Comparison of ENCODE assay signal across 8 cellular contexts in genomic region chr1:27152829-27153548, GRCh38. TPM values are rescaled to one million over a fixed set of nuclear protein-coding genes. Genes with fewer than 3 reads are reported as not detected.
DNase-seq lines count a peak whose midpoint lies in the region; ATAC-seq and TF ChIP-seq lines count a peak whose summit lies in the region.

No MANE protein-coding gene starts in this region.

- ATAC-seq in PC-3 (no peak), HG02870 (IDR thresholded peaks at IDR 0.05; ENCODE audit: unreplicated experiment) (no peak), HG02970 (IDR thresholded peaks at IDR 0.05; ENCODE audit: low FRiP score, unreplicated experiment) (no peak)

- H3K4me1 Mint-ChIP-seq in CD14-positive monocyte (peaks cover 67% of the 10 kb centered on the region), endodermal cell (peaks cover 26% of the 10 kb centered on the region)

- H3K4me3 Mint-ChIP-seq in CD14-positive monocyte (peak overlapping the region; percentile 87 to 97), endodermal cell (peak overlapping the region; percentile 78)

- peaks cover 19 to 32% of the 10 kb centered on the region in 2 donors for H3K36me3 Mint-ChIP-seq in CD14-positive monocyte
- peaks cover 2% of the 10 kb centered on the region for H3K36me3 Mint-ChIP-seq in endodermal cell (ENCODE audit: low read depth)

- H4K20me1 ChIP-seq in PC-3 (ENCODE audit: low read length) = peaks cover 37% of the 10 kb centered on the region

- H3K27ac ChIP-seq in PC-3 (ENCODE audit: low read length) = no peak overlapping the region
- no peak overlapping the region for H3K27ac ChIP-seq in endodermal cell (ENCODE audit: low read depth, low read length)

- no peaks in the 10 kb centered on the region for H3F3A ChIP-seq in PC-3 (ENCODE audit: low read length, unreplicated experiment)

- H3K9me3 Mint-ChIP-seq in CD14-positive monocyte (no peaks in the 10 kb centered on the region), endodermal cell (no peaks in the 10 kb centered on the region)

- peak overlapping the region; percentile 22 for H3K9ac ChIP-seq in PC-3 (ENCODE audit: low read length)
- H3K9ac ChIP-seq in endodermal cell (ENCODE audit: extremely low read depth, low read length, poor library complexity, severe bottlenecking) = no peak overlapping the region

- CTCF ChIA-PET in PC-3 (lab: Charles Lee) = no interaction called here

- no TSS peak for BruUV-seq in PC-3 (replicated peaks; lab: Mats Ljungman, UMichigan)

- H3K36me3 ChIP-seq in PC-3 (ENCODE audit: low read depth, low read length) = no peaks in the 10 kb centered on the region
- H3K36me3 ChIP-seq in endodermal cell (ENCODE audit: control insufficient read depth, insufficient read depth, low read length) = no peaks in the 10 kb centered on the region
- H3K36me3 ChIP-seq in neuron (ENCODE audit: insufficient read depth, low read length) = no peaks in the 10 kb centered on the region

- peak overlapping the region; percentile 81 for H3K4me3 ChIP-seq in PC-3 (ENCODE audit: low read length)
- peak overlapping the region; percentile 86 for H3K4me3 ChIP-seq in endodermal cell (ENCODE audit: low read length)
- H3K4me3 ChIP-seq in neuron (ENCODE audit: low read length) = peak overlapping the region; percentile 5

- H3K79me2 ChIP-seq in PC-3 (ENCODE audit: low read length) = peaks cover 68% of the 10 kb centered on the region

- H3K9me3 ChIP-seq in PC-3 (ENCODE audit: low read length) (no peaks in the 10 kb centered on the region), endodermal cell (ENCODE audit: control insufficient read depth, low read length) (no peaks in the 10 kb centered on the region), neuron (ENCODE audit: low read length) (no peaks in the 10 kb centered on the region)

- intact Hi-C loops in CD14-positive monocyte (cut with micrococcal nuclease) = loop anchor here in 1 of 2 donors (5.0 kb wide), 1 partner anchor 36 kb away; no protein-coding TSS in a partner anchor
- intact Hi-C loops in PC-3 (cut with micrococcal nuclease) = no loop called here

- H3K4me2 ChIP-seq in PC-3 (ENCODE audit: low read length) = peak overlapping the region; percentile 93

- no peaks in the 10 kb centered on the region for H3K27me3 ChIP-seq in PC-3 (ENCODE audit: low read length)
- H3K27me3 ChIP-seq in endodermal cell (ENCODE audit: control insufficient read depth, insufficient read depth, low read length, poor library complexity, severe bottlenecking) = no peaks in the 10 kb centered on the region
- no peaks in the 10 kb centered on the region for H3K27me3 ChIP-seq in neuron (ENCODE audit: insufficient read depth, low read length)

- POLR2A ChIA-PET in PC-3 (lab: Charles Lee; ENCODE audit: unreplicated experiment) = no interaction called here

- DNase-seq in CD14-positive monocyte (ENCODE audit: low spot score) (no peak), PC-3 (no peak), endodermal cell (peak; percentile 60), dedifferentiated amniotic fluid mesenchymal stem cell (ENCODE audit: extremely low spot score) (no peak), NCI-H1048 (lab: John Stamatoyannopoulos, UW) (no peak)

- H2AFZ ChIP-seq in PC-3 (ENCODE audit: low read length) = no peak overlapping the region
- H2AFZ ChIP-seq in neuron (ENCODE audit: low read depth, low read length) = no peak overlapping the region

- H3K27me3 Mint-ChIP-seq in CD14-positive monocyte (ENCODE audit: low read depth in 3 of 3) = peaks cover 0 to 2% (median 2%) of the 10 kb centered on the region in 3 donors
- H3K27me3 Mint-ChIP-seq in endodermal cell (ENCODE audit: insufficient read depth) = no peaks in the 10 kb centered on the region

- no peaks in the 10 kb centered on the region for H3K9me2 ChIP-seq in PC-3 (replicated peaks; ENCODE audit: low read length)

- TF ChIP-seq CTCF in CD14-positive monocyte (IDR thresholded peaks at IDR 0.05) (no peak), PC-3 (conservative IDR thresholded peaks at IDR 0.05; ENCODE audit: low read depth, low read length) (no peak), endodermal cell (conservative IDR thresholded peaks at IDR 0.05) (no peak)

- H3K27ac Mint-ChIP-seq in CD14-positive monocyte (peak overlapping the region; percentile 70 to 99 (median 98)), endodermal cell (no peak overlapping the region)

- peaks cover 47% of the 10 kb centered on the region for H3K4me1 ChIP-seq in PC-3 (ENCODE audit: insufficient read depth, low read length)
- peaks cover 15% of the 10 kb centered on the region for H3K4me1 ChIP-seq in endodermal cell (ENCODE audit: control insufficient read depth, insufficient read depth, low read length)
- H3K4me1 ChIP-seq in neuron (ENCODE audit: insufficient read depth, low read length) = peaks cover 27% of the 10 kb centered on the region

- 83 to 100% methylated on average over 1 to 2 of the region's 2 CpGs for WGBS in endodermal cell (ENCODE audit: insufficient coverage in 1 of 2, insufficient read length in 1 of 2), 2 experiments

RNA-seq across cellular contexts. Expression of gene SLC9A1, which starts 1.9 kb away (rescaled TPM):
- polyA plus RNA-seq in CD14-positive monocyte = 1 to 10 TPM; 4.5 to 4.6 TPM
- 25.2 and 26.4 TPM in 2 replicates for total RNA-seq in PC-3 (2014; rRNA removed)
- total RNA-seq in endodermal cell = 10 to 100 TPM; 25.9 to 34.7 TPM
- 17.5 TPM for polyA plus RNA-seq in endodermal cell (2013, experiment 1 of 2)
- polyA plus RNA-seq in endodermal cell (2013, experiment 2 of 2) = 18.6 TPM

Comparison
In these comparisons a context has a peak if more than half of its experiments do, and no peak if none do; other contexts are left out.
1. H3K4me3 ChIP-seq: peak in every context shown above with its lines; median percentile 86 in endodermal cell; 81 in PC-3; 5 in neuron.